ENCODE assay signal across 1 cellular context in the genomic region with DNA sequence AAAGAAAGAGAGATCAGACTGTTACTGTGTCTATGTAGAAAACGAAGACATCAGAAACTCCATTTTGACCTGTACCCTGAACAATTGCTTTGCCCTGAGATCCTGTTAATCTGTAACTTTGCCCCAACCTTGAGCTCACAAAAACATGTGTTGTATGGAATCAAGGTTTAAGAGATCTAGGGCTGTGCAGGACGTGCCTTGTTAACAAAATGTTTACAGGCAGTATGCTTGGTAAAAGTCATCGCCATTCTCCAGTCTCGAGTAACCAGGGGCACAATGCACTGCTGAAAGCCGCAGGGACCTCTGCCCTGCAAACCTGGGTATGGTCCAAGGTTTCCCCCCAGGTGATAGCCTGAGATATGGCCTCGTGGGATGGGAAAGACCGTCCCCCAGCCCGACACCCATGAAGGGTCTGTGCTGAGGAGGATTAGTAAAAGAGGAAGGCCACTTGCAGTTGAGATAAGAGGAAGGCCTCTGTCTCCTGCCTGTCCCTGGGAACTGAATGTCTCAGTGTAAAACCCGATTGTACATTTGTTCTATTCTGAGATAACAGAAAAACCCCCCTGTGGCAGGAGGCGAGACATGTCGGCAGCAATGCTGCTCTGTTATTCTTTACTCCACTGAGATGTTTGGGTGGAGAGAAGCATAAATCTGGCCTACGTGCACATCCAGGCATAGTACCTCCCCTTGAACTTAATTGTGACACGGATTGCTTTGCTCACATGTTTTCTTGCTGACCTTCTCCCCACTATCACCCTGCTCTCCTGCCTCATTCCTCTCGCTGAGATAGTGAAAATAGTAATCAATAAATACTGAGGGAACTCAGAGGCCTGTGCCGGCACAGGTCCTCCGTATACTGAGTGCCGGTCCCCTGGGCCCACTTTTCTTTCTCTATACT.
TF ChIP-seq lines count a peak whose summit lies in the region.
"Not testable (repeated sequence)": the region's sequence is repeated elsewhere in the genome, so short reads cannot be mapped to it uniquely, and the experiment has no call there.

No MANE protein-coding gene starts in this region.

TF ChIP-seq in HepG2, 621 proteins besides CTCF, POLR2A, EP300 and RAD21 (continued from another document and continues in another):
- 0 out of 2 replicates have a peak, but pooled peaks have one; percentile 36 for TF ChIP-seq MYPOP (CRISPR knock-in tag; IDR thresholded peaks at IDR 0.05)
- TF ChIP-seq TAF1 (CRISPR knock-in tag; IDR thresholded peaks at IDR 0.05) = peak; percentile 27; the same call in 1 of the 2 replicates
- TF ChIP-seq YY1 (IDR thresholded peaks at IDR 0.05; ENCODE audit: insufficient read depth, insufficient replicate concordance, low read depth, low read length) = peak; percentile 20
- TF ChIP-seq LCORL (IDR thresholded peaks at IDR 0.05); NONO (IDR thresholded peaks at IDR 0.05); CREM (CRISPR knock-in tag; IDR thresholded peaks at IDR 0.05): not testable (repeated sequence)
- peak; percentile 57 for TF ChIP-seq LCORL (CRISPR knock-in tag; IDR thresholded peaks at IDR 0.05)
- 0 out of 2 replicates have a peak, but pooled peaks have one; percentile 47 for TF ChIP-seq NKX3-1 (CRISPR knock-in tag; IDR thresholded peaks at IDR 0.05)
- peak; percentile 62 for TF ChIP-seq ZFY (CRISPR knock-in tag; IDR thresholded peaks at IDR 0.05)
- TF ChIP-seq AHDC1 (CRISPR knock-in tag; IDR thresholded peaks at IDR 0.05; ENCODE audit: borderline replicate concordance) = peak; percentile 69; the same call in 1 of the 2 replicates
- peak; percentile 55 for TF ChIP-seq ELF3 (CRISPR knock-in tag; IDR thresholded peaks at IDR 0.05)
- TF ChIP-seq KDM6A (CRISPR knock-in tag; IDR thresholded peaks at IDR 0.05; ENCODE audit: low read depth) = peak; percentile 26; the same call in 1 of the 2 replicates
- TF ChIP-seq PHF21A (CRISPR knock-in tag; IDR thresholded peaks at IDR 0.05) = peak; percentile 69; the same call in 1 of the 2 replicates
- TF ChIP-seq FOXA3 (CRISPR knock-in tag; IDR thresholded peaks at IDR 0.05) = peak; percentile 56
- 0 out of 2 replicates have a peak, but pooled peaks have one; percentile 49 for TF ChIP-seq NONO (CRISPR knock-in tag; conservative IDR thresholded peaks at IDR 0.05)
- TF ChIP-seq ZNF543 (CRISPR knock-in tag; IDR thresholded peaks at IDR 0.05) = 0 out of 2 replicates have a peak, but pooled peaks have one; percentile 30
- TF ChIP-seq, protein P1, sequence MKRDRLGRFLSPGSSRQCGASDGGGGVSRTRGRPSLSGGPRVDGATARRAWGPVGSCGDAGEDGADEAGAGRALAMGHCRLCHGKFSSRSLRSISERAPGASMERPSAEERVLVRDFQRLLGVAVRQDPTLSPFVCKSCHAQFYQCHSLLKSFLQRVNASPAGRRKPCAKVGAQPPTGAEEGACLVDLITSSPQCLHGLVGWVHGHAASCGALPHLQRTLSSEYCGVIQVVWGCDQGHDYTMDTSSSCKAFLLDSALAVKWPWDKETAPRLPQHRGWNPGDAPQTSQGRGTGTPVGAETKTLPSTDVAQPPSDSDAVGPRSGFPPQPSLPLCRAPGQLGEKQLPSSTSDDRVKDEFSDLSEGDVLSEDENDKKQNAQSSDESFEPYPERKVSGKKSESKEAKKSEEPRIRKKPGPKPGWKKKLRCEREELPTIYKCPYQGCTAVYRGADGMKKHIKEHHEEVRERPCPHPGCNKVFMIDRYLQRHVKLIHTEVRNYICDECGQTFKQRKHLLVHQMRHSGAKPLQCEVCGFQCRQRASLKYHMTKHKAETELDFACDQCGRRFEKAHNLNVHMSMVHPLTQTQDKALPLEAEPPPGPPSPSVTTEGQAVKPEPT (CRISPR knock-in tag; IDR thresholded peaks at IDR 0.05; ENCODE audit: low read depth) = 0 out of 2 replicates have a peak, but pooled peaks have one; percentile 56
- 0 out of 2 replicates have a peak, but pooled peaks have one; percentile 4 for TF ChIP-seq ZNF510 (CRISPR knock-in tag; IDR thresholded peaks at IDR 0.05; ENCODE audit: low read depth)
- TF ChIP-seq ZNF709 (CRISPR knock-in tag; IDR thresholded peaks at IDR 0.05) = 0 out of 2 replicates have a peak, but pooled peaks have one; percentile 41
- TF ChIP-seq CREM (IDR thresholded peaks at IDR 0.05) = peak; percentile 27
- TF ChIP-seq ZNF451 (CRISPR knock-in tag; IDR thresholded peaks at IDR 0.05) = 0 out of 2 replicates have a peak, but pooled peaks have one; percentile 36
- TF ChIP-seq RXRB (CRISPR knock-in tag; IDR thresholded peaks at IDR 0.05; ENCODE audit: borderline replicate concordance) = peak; percentile 95
- peak; percentile 27; the same call in 1 of the 2 replicates for TF ChIP-seq ERF (CRISPR knock-in tag; IDR thresholded peaks at IDR 0.05)
- TF ChIP-seq ZNF256 (CRISPR knock-in tag; conservative IDR thresholded peaks at IDR 0.05) = 0 out of 2 replicates have a peak, but pooled peaks have one; percentile 31
- TF ChIP-seq, protein P2, sequence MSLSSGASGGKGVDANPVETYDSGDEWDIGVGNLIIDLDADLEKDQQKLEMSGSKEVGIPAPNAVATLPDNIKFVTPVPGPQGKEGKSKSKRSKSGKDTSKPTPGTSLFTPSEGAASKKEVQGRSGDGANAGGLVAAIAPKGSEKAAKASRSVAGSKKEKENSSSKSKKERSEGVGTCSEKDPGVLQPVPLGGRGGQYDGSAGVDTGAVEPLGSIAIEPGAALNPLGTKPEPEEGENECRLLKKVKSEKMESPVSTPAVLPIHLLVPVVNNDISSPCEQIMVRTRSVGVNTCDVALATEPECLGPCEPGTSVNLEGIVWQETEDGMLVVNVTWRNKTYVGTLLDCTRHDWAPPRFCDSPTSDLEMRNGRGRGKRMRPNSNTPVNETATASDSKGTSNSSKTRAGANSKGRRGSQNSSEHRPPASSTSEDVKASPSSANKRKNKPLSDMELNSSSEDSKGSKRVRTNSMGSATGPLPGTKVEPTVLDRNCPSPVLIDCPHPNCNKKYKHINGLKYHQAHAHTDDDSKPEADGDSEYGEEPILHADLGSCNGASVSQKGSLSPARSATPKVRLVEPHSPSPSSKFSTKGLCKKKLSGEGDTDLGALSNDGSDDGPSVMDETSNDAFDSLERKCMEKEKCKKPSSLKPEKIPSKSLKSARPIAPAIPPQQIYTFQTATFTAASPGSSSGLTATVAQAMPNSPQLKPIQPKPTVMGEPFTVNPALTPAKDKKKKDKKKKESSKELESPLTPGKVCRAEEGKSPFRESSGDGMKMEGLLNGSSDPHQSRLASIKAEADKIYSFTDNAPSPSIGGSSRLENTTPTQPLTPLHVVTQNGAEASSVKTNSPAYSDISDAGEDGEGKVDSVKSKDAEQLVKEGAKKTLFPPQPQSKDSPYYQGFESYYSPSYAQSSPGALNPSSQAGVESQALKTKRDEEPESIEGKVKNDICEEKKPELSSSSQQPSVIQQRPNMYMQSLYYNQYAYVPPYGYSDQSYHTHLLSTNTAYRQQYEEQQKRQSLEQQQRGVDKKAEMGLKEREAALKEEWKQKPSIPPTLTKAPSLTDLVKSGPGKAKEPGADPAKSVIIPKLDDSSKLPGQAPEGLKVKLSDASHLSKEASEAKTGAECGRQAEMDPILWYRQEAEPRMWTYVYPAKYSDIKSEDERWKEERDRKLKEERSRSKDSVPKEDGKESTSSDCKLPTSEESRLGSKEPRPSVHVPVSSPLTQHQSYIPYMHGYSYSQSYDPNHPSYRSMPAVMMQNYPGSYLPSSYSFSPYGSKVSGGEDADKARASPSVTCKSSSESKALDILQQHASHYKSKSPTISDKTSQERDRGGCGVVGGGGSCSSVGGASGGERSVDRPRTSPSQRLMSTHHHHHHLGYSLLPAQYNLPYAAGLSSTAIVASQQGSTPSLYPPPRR (CRISPR knock-in tag; IDR thresholded peaks at IDR 0.05; ENCODE audit: borderline replicate concordance) = peak; percentile 58; the same call in 1 of the 2 replicates
- peak; percentile 20; the same call in 1 of the 2 replicates for TF ChIP-seq AKAP8 (CRISPR knock-in tag; IDR thresholded peaks at IDR 0.05)
- TF ChIP-seq SIX1 (CRISPR knock-in tag; IDR thresholded peaks at IDR 0.05; ENCODE audit: borderline replicate concordance) = peak; percentile 27; the same call in 1 of the 2 replicates
- TF ChIP-seq HOXA3 (CRISPR knock-in tag; IDR thresholded peaks at IDR 0.05) = peak; percentile 43; the same call in 1 of the 2 replicates
- 0 out of 2 replicates have a peak, but pooled peaks have one; percentile 21 for TF ChIP-seq MAF1 (CRISPR knock-in tag; IDR thresholded peaks at IDR 0.05; ENCODE audit: borderline replicate concordance)
- peak; percentile 57; the same call in 1 of the 2 replicates for TF ChIP-seq ZMYM3 (CRISPR knock-in tag; IDR thresholded peaks at IDR 0.05)
- peak; percentile 77 for TF ChIP-seq TEAD3 (CRISPR knock-in tag; optimal IDR thresholded peaks at IDR 0.05; ENCODE audit: borderline replicate concordance)
- peak; percentile 86 for TF ChIP-seq HNF1A (IDR thresholded peaks at IDR 0.05; ENCODE audit: low read depth)
- peak; percentile 83; the same call in 1 of the 2 replicates for TF ChIP-seq HNF1A (CRISPR knock-in tag; IDR thresholded peaks at IDR 0.05; ENCODE audit: borderline replicate concordance)
- TF ChIP-seq, protein P3, sequence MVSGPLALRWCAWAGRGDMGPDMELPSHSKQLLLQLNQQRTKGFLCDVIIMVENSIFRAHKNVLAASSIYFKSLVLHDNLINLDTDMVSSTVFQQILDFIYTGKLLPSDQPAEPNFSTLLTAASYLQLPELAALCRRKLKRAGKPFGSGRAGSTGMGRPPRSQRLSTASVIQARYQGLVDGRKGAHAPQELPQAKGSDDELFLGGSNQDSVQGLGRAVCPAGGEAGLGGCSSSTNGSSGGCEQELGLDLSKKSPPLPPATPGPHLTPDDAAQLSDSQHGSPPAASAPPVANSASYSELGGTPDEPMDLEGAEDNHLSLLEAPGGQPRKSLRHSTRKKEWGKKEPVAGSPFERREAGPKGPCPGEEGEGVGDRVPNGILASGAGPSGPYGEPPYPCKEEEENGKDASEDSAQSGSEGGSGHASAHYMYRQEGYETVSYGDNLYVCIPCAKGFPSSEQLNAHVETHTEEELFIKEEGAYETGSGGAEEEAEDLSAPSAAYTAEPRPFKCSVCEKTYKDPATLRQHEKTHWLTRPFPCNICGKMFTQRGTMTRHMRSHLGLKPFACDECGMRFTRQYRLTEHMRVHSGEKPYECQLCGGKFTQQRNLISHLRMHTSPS (CRISPR knock-in tag; IDR thresholded peaks at IDR 0.05; ENCODE audit: low read depth) = peak; percentile 34; the same call in 1 of the 2 replicates
